15 cellular contexts compared by ENCODE assay signal in genomic region chr7:139103057-139103820, GRCh38. TPM values are rescaled to one million over a fixed set of nuclear protein-coding genes. Genes with fewer than 3 reads are reported as not detected.
DNase-seq lines count a peak whose midpoint lies in the region; ATAC-seq, FAIRE-seq and TF ChIP-seq lines count a peak whose summit lies in the region.
"Had no signal": no experiment of that assay in that cellular context is flagged by ENCODE, and none has a peak within 500 bp of the region (broad histone marks: within the 10 kb centered on the region; RNA-seq: fewer than 3 reads in every experiment).

No MANE protein-coding gene starts in this region.

- H3K27ac ChIP-seq in astrocyte (ENCODE audit: low read depth, low read length) (no peak overlapping the region), gastrocnemius medialis (peak overlapping the region in 3 of 4 donors; percentile 5 to 84 (median 51))

- H2AFZ ChIP-seq in Loucy (ENCODE audit: low read length) (no peak overlapping the region), astrocyte (ENCODE audit: low read depth, low read length) (no peak overlapping the region)

- no peaks in the 10 kb centered on the region for H3K9me3 ChIP-seq in Loucy (ENCODE audit: insufficient read depth, low read depth, low read length)
- H3K9me3 ChIP-seq in astrocyte (ENCODE audit: insufficient read depth, low read depth, low read length): no peaks in the 10 kb centered on the region
- no peaks in the 10 kb centered on the region for H3K9me3 ChIP-seq in gastrocnemius medialis
- H3K9me3 ChIP-seq: adrenal gland, Peyer's patch had no signal

- H3K9me3 Mint-ChIP-seq in T-helper 1 cell treated with Interleukin-12 subunit alpha and Interleukin-12 subunit beta and Interleukin-4 antibody, amounts not matched to agents 30 μg/mL and 1 μg/mL, for 36 hours: no peaks in the 10 kb centered on the region
- no peaks in the 10 kb centered on the region for H3K9me3 Mint-ChIP-seq in astrocyte (ENCODE audit: unreplicated experiment)

- TF ChIP-seq POLR2A in gastrocnemius medialis (IDR thresholded peaks at IDR 0.05): no peak

- DNase-seq in T-helper 1 cell: no peak
- no peak for DNase-seq in astrocyte (ENCODE audit: low read depth)
- no peak for DNase-seq in gastrocnemius medialis
- DNase-seq in NCI-H226: no peak
- DNase-seq in C1 segment of cervical spinal cord (lab: John Stamatoyannopoulos, UW): no peak
- no peak for DNase-seq in T1000 (lab: John Stamatoyannopoulos, UW)
- DNase-seq: 8988T; adrenal gland; effector CD8-positive, alpha-beta T cell; head of caudate nucleus; mesendoderm; NCI-H2107 had no signal

- H3K4me1 Mint-ChIP-seq in T-helper 1 cell treated with Interleukin-12 subunit alpha and Interleukin-12 subunit beta and Interleukin-4 antibody, amounts not matched to agents 30 μg/mL and 1 μg/mL, for 36 hours (ENCODE audit: low read depth): peaks cover 42% of the 10 kb centered on the region
- H3K4me1 Mint-ChIP-seq in astrocyte (ENCODE audit: low read depth, unreplicated experiment): peaks cover 19% of the 10 kb centered on the region

- H3K27me3 Mint-ChIP-seq in T-helper 1 cell treated with Interleukin-12 subunit alpha and Interleukin-12 subunit beta and Interleukin-4 antibody, amounts not matched to agents 30 μg/mL and 1 μg/mL, for 36 hours (ENCODE audit: low read depth): peaks cover 4% of the 10 kb centered on the region
- H3K27me3 Mint-ChIP-seq in astrocyte (ENCODE audit: low read depth, unreplicated experiment): no peaks in the 10 kb centered on the region

- peaks cover 41% of the 10 kb centered on the region for H3K4me1 ChIP-seq in Loucy (ENCODE audit: insufficient read depth, low read length, poor library complexity, severe bottlenecking)
- no peaks in the 10 kb centered on the region for H3K4me1 ChIP-seq in astrocyte (ENCODE audit: insufficient read depth, low read length)
- H3K4me1 ChIP-seq in gastrocnemius medialis: peaks cover 6 to 8% of the 10 kb centered on the region in 2 donors

- no peaks in the 10 kb centered on the region for H3K9me2 ChIP-seq in Loucy (replicated peaks; ENCODE audit: low read depth, low read length)

- H3K27me3 ChIP-seq in Loucy (ENCODE audit: insufficient read depth, low read length, poor library complexity, severe bottlenecking) (peaks cover under 1% of the 10 kb centered on the region), astrocyte (ENCODE audit: insufficient read depth, low read length) (no peaks in the 10 kb centered on the region), gastrocnemius medialis (no peaks in the 10 kb centered on the region)
- H3K27me3 ChIP-seq: adrenal gland, Peyer's patch had no signal

- peaks cover 74% of the 10 kb centered on the region for H3K36me3 Mint-ChIP-seq in T-helper 1 cell treated with Interleukin-12 subunit alpha and Interleukin-12 subunit beta and Interleukin-4 antibody, amounts not matched to agents 30 μg/mL and 1 μg/mL, for 36 hours (ENCODE audit: low read depth)
- H3K36me3 Mint-ChIP-seq in astrocyte (ENCODE audit: low read depth, unreplicated experiment): peaks cover 10% of the 10 kb centered on the region

- TF ChIP-seq CTCF in Loucy (conservative IDR thresholded peaks at IDR 0.05; ENCODE audit: low read length) (no peak), astrocyte (IDR thresholded peaks at IDR 0.05; ENCODE audit: insufficient read depth, low read depth, low read length) (no peak), gastrocnemius medialis (IDR thresholded peaks at IDR 0.05 in 4 of 5, conservative IDR thresholded peaks at IDR 0.05 in 1 of 5) (no peak)

- peaks cover 10% of the 10 kb centered on the region; the same call in 1 of the 2 replicates for H3K36me3 ChIP-seq in Loucy (ENCODE audit: insufficient read depth, low read length)
- no peaks in the 10 kb centered on the region for H3K36me3 ChIP-seq in astrocyte (ENCODE audit: insufficient read depth, low read length)
- H3K36me3 ChIP-seq in gastrocnemius medialis: no peaks in the 10 kb centered on the region
- H3K36me3 ChIP-seq: adrenal gland, Peyer's patch had no signal

- FAIRE-seq in astrocyte (lab: Jason Lieb, UNC): no peak

- peak overlapping the region; percentile 94 for H3K4me3 Mint-ChIP-seq in T-helper 1 cell treated with Interleukin-12 subunit alpha and Interleukin-12 subunit beta and Interleukin-4 antibody, amounts not matched to agents 30 μg/mL and 1 μg/mL, for 36 hours
- H3K4me3 Mint-ChIP-seq in astrocyte (ENCODE audit: unreplicated experiment): peak overlapping the region; percentile 43

- H3K4me3 ChIP-seq in Loucy (ENCODE audit: low read length, poor library complexity, severe bottlenecking) (peak overlapping the region; percentile 81), astrocyte (ENCODE audit: insufficient read depth, low read depth, low read length) (no peak overlapping the region), gastrocnemius medialis (peak overlapping the region in 1 of 4 donors; percentile 13)
- H3K4me3 ChIP-seq: adrenal gland had no signal

- H4K20me1 ChIP-seq in Loucy (ENCODE audit: insufficient read depth, low read length, poor library complexity, severe bottlenecking) (peaks cover 65% of the 10 kb centered on the region), astrocyte (ENCODE audit: insufficient read depth, low read length) (peaks cover 18% of the 10 kb centered on the region)

- peak overlapping the region; percentile 91 for H3K27ac Mint-ChIP-seq in T-helper 1 cell treated with Interleukin-12 subunit alpha and Interleukin-12 subunit beta and Interleukin-4 antibody, amounts not matched to agents 30 μg/mL and 1 μg/mL, for 36 hours
- no peak overlapping the region for H3K27ac Mint-ChIP-seq in astrocyte (ENCODE audit: unreplicated experiment)

- H3K4me2 ChIP-seq in Loucy (ENCODE audit: low read depth, low read length, poor library complexity, severe bottlenecking): peak overlapping the region; percentile 85
- no peak overlapping the region for H3K4me2 ChIP-seq in astrocyte (ENCODE audit: low read length)

- peak overlapping the region; percentile 97 for H3K9ac ChIP-seq in Loucy (ENCODE audit: low read depth, low read length, poor library complexity, severe bottlenecking)
- H3K9ac ChIP-seq in astrocyte (ENCODE audit: low read length): no peak overlapping the region

- no peak for ATAC-seq in gastrocnemius medialis

- in situ Hi-C loops in gastrocnemius medialis (cut with MboI; ENCODE audit: low sequenced_read_pairs in 4 of 4): loop anchor here in 2 of 4 donors (25.0 kb wide), 2 partner anchors 234 to 259 kb away; partner anchors contain the start of genes FMC1 (in 1 of the 2) and LUC7L2 (in 1 of the 2)

- H3K79me2 ChIP-seq in Loucy (ENCODE audit: insufficient read depth, low read length) (peaks cover 99% of the 10 kb centered on the region), astrocyte (ENCODE audit: insufficient read depth, low read length) (peaks cover 34% of the 10 kb centered on the region)

- H3F3A ChIP-seq in Loucy (ENCODE audit: low read depth): peaks cover 12% of the 10 kb centered on the region

- intact Hi-C loops in gastrocnemius medialis (cut with DNase I; ENCODE audit: low total_unique reads): no loop called here

RNA-seq across cellular contexts. Expression of gene ZC3HAV1, which starts 6.3 kb away (rescaled TPM):
- 63.0 and 63.8 TPM in 2 replicates for total RNA-seq in astrocyte
- 10 to 100 TPM in 1 of 4 donors, 1 to 10 TPM in 3; 3.5 to 10.4 (median 4.5) TPM for total RNA-seq in gastrocnemius medialis
